Comparison of ENCODE assay signal across 20 cellular contexts in genomic region chr9:78187763-78188495, GRCh38. TPM values are rescaled to one million over a fixed set of nuclear protein-coding genes. Genes with fewer than 3 reads are reported as not detected.
DNase-seq lines count a peak whose midpoint lies in the region; ATAC-seq and TF ChIP-seq lines count a peak whose summit lies in the region.
"Had no signal": no experiment of that assay in that cellular context is flagged by ENCODE, and none has a peak within 500 bp of the region (broad histone marks: within the 10 kb centered on the region; RNA-seq: fewer than 3 reads in every experiment).

No MANE protein-coding gene starts in this region.

- no peak overlapping the region; the same call in 1 of the 2 replicates for H3K27ac Mint-ChIP-seq in GM23338
- H3K27ac Mint-ChIP-seq: endodermal cell; stimulated activated memory B cell treated with anti-CD40 and anti-IgM and Interleukin-4, amounts not matched to agents 10 μg/mL and 1 μg/mL and 100 μg/mL, for 72 hours; type B pancreatic cell; WTC11 had no signal

- no peaks in the 10 kb centered on the region for H3K79me2 ChIP-seq in GM23338 (replicated peaks; ENCODE audit: insufficient read depth)

- H3F3A ChIP-seq in GM23338 (replicated peaks; ENCODE audit: low read depth), result no peaks in the 10 kb centered on the region

- H3K4me3 ChIP-seq in GM23338, result no peak overlapping the region
- no peak overlapping the region for H3K4me3 ChIP-seq in adrenal gland
- no peak overlapping the region for H3K4me3 ChIP-seq in cardiac muscle cell
- H3K4me3 ChIP-seq: breast epithelium, gastrocnemius medialis had no signal

- H3K4me2 ChIP-seq in GM23338, result no peak overlapping the region
- H3K4me2 ChIP-seq: KMS-11 had no signal

- H3K4me1 Mint-ChIP-seq in GM23338, result peaks cover 7% of the 10 kb centered on the region

- DNase-seq in GM23338 (ENCODE audit: low spot score), result no peak
- DNase-seq in adrenal gland, result peak in 5 of 7 donors; percentile 17 to 56 (median 33)
- DNase-seq in cardiac muscle cell (ENCODE audit: low read depth in 1 of 2, low spot score in 1 of 2), result peak; percentile 3 to 66
- DNase-seq in putamen (ENCODE audit: low spot score), result peak; percentile 38
- no peak for DNase-seq in HPDE6-E6E7 (ENCODE audit: extremely low spot score)
- DNase-seq: DMS79, endodermal cell, gastrocnemius medialis, mesendoderm, NCI-H1694, NCI-H524 treated with DMSO at 0.1 percent for 48 hours had no signal

- TF ChIP-seq POLR2A in adrenal gland (IDR thresholded peaks at IDR 0.05), result no peak

- ATAC-seq in GM23338, result peak; percentile 35; the same call in 2 of the 3 replicates
- no peak for ATAC-seq in GM18909 (IDR thresholded peaks at IDR 0.05; ENCODE audit: poor library complexity, unreplicated experiment)
- no peak for ATAC-seq in HG02870 (IDR thresholded peaks at IDR 0.05; ENCODE audit: unreplicated experiment)
- no peak for ATAC-seq in GM19397 (IDR thresholded peaks at IDR 0.05; ENCODE audit: unreplicated experiment)
- ATAC-seq: gastrocnemius medialis; Panc1; stimulated activated memory B cell treated with anti-CD40 and anti-IgM and Interleukin-4, amounts not matched to agents 10 μg/mL and 1 μg/mL and 100 μg/mL, for 72 hours; WTC11 had no signal

- WGBS in adrenal gland, 4 donors, result 73 to 81% (median 75%) methylated on average over 5 of the region's 5 CpGs

- H3K27me3 ChIP-seq in GM23338 (ENCODE audit: insufficient read depth), result no peaks in the 10 kb centered on the region
- no peaks in the 10 kb centered on the region for H3K27me3 ChIP-seq in adrenal gland
- no peaks in the 10 kb centered on the region for H3K27me3 ChIP-seq in cardiac muscle cell
- H3K27me3 ChIP-seq: breast epithelium, gastrocnemius medialis had no signal

- intact Hi-C loops in adrenal gland (cut with DNase I), result no loop called here

- H3K9me3 ChIP-seq in adrenal gland (replicated peaks in 1 of 3) (no peaks in the 10 kb centered on the region), cardiac muscle cell (ENCODE audit: low read depth) (no peaks in the 10 kb centered on the region)
- H3K9me3 ChIP-seq: breast epithelium, gastrocnemius medialis had no signal

- peaks cover 2% of the 10 kb centered on the region for H3K27me3 Mint-ChIP-seq in GM23338 (ENCODE audit: insufficient read depth, low read depth, poor library complexity)
- H3K27me3 Mint-ChIP-seq: stimulated activated memory B cell treated with anti-CD40 and anti-IgM and Interleukin-4, amounts not matched to agents 10 μg/mL and 1 μg/mL and 100 μg/mL, for 72 hours; type B pancreatic cell had no signal

- H3K9me3 Mint-ChIP-seq in GM23338, result no peaks in the 10 kb centered on the region
- H3K9me3 Mint-ChIP-seq: endodermal cell; stimulated activated memory B cell treated with anti-CD40 and anti-IgM and Interleukin-4, amounts not matched to agents 10 μg/mL and 1 μg/mL and 100 μg/mL, for 72 hours; type B pancreatic cell had no signal

- no peak for TF ChIP-seq CTCF in GM23338 (conservative IDR thresholded peaks at IDR 0.05; ENCODE audit: low read depth in 2 of 2)
- TF ChIP-seq CTCF in adrenal gland (IDR thresholded peaks at IDR 0.05), result no peak
- TF ChIP-seq CTCF in cardiac muscle cell (IDR thresholded peaks at IDR 0.05; ENCODE audit: low read depth, low read length), result no peak

- no peaks in the 10 kb centered on the region for H4K20me1 ChIP-seq in GM23338 (replicated peaks; ENCODE audit: insufficient read depth)

- no peak overlapping the region for H3K4me3 Mint-ChIP-seq in GM23338
- H3K4me3 Mint-ChIP-seq: endodermal cell; stimulated activated memory B cell treated with anti-CD40 and anti-IgM and Interleukin-4, amounts not matched to agents 10 μg/mL and 1 μg/mL and 100 μg/mL, for 72 hours; type B pancreatic cell; WTC11 had no signal

- H3K27ac ChIP-seq in GM23338 (ENCODE audit: low read depth) (no peak overlapping the region), adrenal gland (no peak overlapping the region), cardiac muscle cell (no peak overlapping the region)
- H3K27ac ChIP-seq: breast epithelium, gastrocnemius medialis, KMS-11 had no signal

- H3K4me1 ChIP-seq in GM23338 (ENCODE audit: insufficient read depth) (peaks cover 7% of the 10 kb centered on the region; the same call in 1 of the 2 replicates), adrenal gland (replicated peaks in 1 of 2) (no peaks in the 10 kb centered on the region), cardiac muscle cell (ENCODE audit: low read depth) (no peaks in the 10 kb centered on the region)
- H3K4me1 ChIP-seq: breast epithelium, gastrocnemius medialis had no signal

- H3K36me3 Mint-ChIP-seq in GM23338 (ENCODE audit: low read depth), result no peaks in the 10 kb centered on the region
- H3K36me3 Mint-ChIP-seq: stimulated activated memory B cell treated with anti-CD40 and anti-IgM and Interleukin-4, amounts not matched to agents 10 μg/mL and 1 μg/mL and 100 μg/mL, for 72 hours; type B pancreatic cell; WTC11 had no signal

- peak overlapping the region; percentile 1; the same call in 1 of the 2 replicates for H2AFZ ChIP-seq in GM23338

- H3K36me3 ChIP-seq in GM23338 (ENCODE audit: insufficient read depth), result no peaks in the 10 kb centered on the region
- no peaks in the 10 kb centered on the region for H3K36me3 ChIP-seq in adrenal gland (replicated peaks in 1 of 2)
- no peaks in the 10 kb centered on the region for H3K36me3 ChIP-seq in cardiac muscle cell
- H3K36me3 ChIP-seq: breast epithelium, gastrocnemius medialis had no signal

- H3K9me2 ChIP-seq in GM23338 (ENCODE audit: insufficient read depth), result peaks cover 7% of the 10 kb centered on the region

TF ChIP-seq in GM23338, 12 proteins besides CTCF, POLR2A, EP300 and RAD21 (continues in another document):
- TF ChIP-seq JUNB (IDR thresholded peaks at IDR 0.05; ENCODE audit: unreplicated experiment) (no peak), EZH2phosphoT487 (IDR thresholded peaks at IDR 0.05; ENCODE audit: unreplicated experiment) (no peak), ETS1 (IDR thresholded peaks at IDR 0.05) (no peak)

RNA-seq across cellular contexts. Expression of gene CEP78, which starts 47.9 kb away (rescaled TPM):
- 46.6 and 48.3 TPM in 2 replicates for total RNA-seq in GM23338 (2014; rRNA removed; shearing (Covaris generic))
- polyA plus RNA-seq in GM23338 (2016; fragmentation: Nextera tagmentation; extraction: Ambion mirVana) (18.7 and 19.9 TPM in 2 replicates), adrenal gland (1 to 10 TPM; 5.5 to 9.0 (median 6.5) TPM), cardiac muscle cell (14.7 and 20.9 TPM in 2 replicates)
- total RNA-seq in adrenal gland (10 to 100 TPM in 5 of 8 donors, 1 to 10 TPM in 3; 8.4 to 18.5 (median 11.1) TPM), cardiac muscle cell (23.9 and 31.9 TPM in 2 replicates)

Comparison
In these comparisons a context has a peak if more than half of its experiments do, and no peak if none do; other contexts are left out.
1. DNase-seq: peak in adrenal gland (5 of 7), cardiac muscle cell (2 of 2) and putamen (single experiment); none in GM23338 (single experiment) and HPDE6-E6E7 (single experiment).